ENCODE assay signal across 8 cellular contexts in genomic region chrX:152821145-152821765, GRCh38. TPM values are rescaled to one million over a fixed set of nuclear protein-coding genes. Genes with fewer than 3 reads are reported as not detected.
DNase-seq lines count a peak whose midpoint lies in the region; ATAC-seq and TF ChIP-seq lines count a peak whose summit lies in the region.

No MANE protein-coding gene starts in this region.

- H3K9me3 Mint-ChIP-seq in activated CD4-positive, alpha-beta memory T cell treated with anti-CD3 and anti-CD28 coated beads for 36 hours, result no peaks in the 10 kb centered on the region

- no peak overlapping the region for H3K23ac ChIP-seq in neuronal stem cell (ENCODE audit: low read depth, low read length, poor library complexity)

- peaks cover 4% of the 10 kb centered on the region for H3K27me3 Mint-ChIP-seq in activated CD4-positive, alpha-beta memory T cell treated with anti-CD3 and anti-CD28 coated beads for 36 hours

- no peaks in the 10 kb centered on the region for H3K79me1 ChIP-seq in neuronal stem cell (ENCODE audit: low read depth, low read length)

- H4K20me1 ChIP-seq in MM.1S (ENCODE audit: insufficient read depth, low read length), result no peaks in the 10 kb centered on the region

- POLR2A ChIA-PET in activated CD4-positive, alpha-beta memory T cell treated with anti-CD3 and anti-CD28 coated beads for 36 hours (lab: Charles Lee), result no interaction called here

- H3K4me3 Mint-ChIP-seq in activated CD4-positive, alpha-beta memory T cell treated with anti-CD3 and anti-CD28 coated beads for 36 hours, result no peak overlapping the region

- 37% methylated on average over 3 of the region's 3 CpGs for WGBS in liver
- no CpG with 5 or more reads among the region's 3 CpGs for WGBS in neuronal stem cell (ENCODE audit: extremely low coverage in 2 of 2, insufficient read length in 2 of 2, insufficient replicate concordance in 1 of 2), 2 donors

- H3K4me1 Mint-ChIP-seq in activated CD4-positive, alpha-beta memory T cell treated with anti-CD3 and anti-CD28 coated beads for 36 hours (ENCODE audit: low read depth), result no peaks in the 10 kb centered on the region

- no peaks in the 10 kb centered on the region for H3F3A ChIP-seq in MM.1S (ENCODE audit: insufficient read depth, low read length)

- TF ChIP-seq RAD21 in liver (IDR thresholded peaks at IDR 0.05), result peak; percentile 68 to 81

- H2BK15ac ChIP-seq in neuronal stem cell (ENCODE audit: low read length), result no peak overlapping the region

- H4K8ac ChIP-seq in neuronal stem cell (ENCODE audit: low read depth, low read length), result no peak overlapping the region

- H3K27ac ChIP-seq in MM.1S (ENCODE audit: low read length), result no peak overlapping the region
- H3K27ac ChIP-seq in liver (ENCODE audit: low read depth in 1 of 2, low read length in 2 of 2), result no peak overlapping the region
- H3K27ac ChIP-seq in neuronal stem cell (replicated peaks; ENCODE audit: low read length), result no peak overlapping the region

- H3K4me3 ChIP-seq in MM.1S (ENCODE audit: low read length) (no peak overlapping the region), liver (ENCODE audit: low read depth in 1 of 3, low read length in 3 of 3) (no peak overlapping the region), neuronal stem cell (ENCODE audit: low read length in 2 of 2) (no peak overlapping the region)

- H3K36me3 Mint-ChIP-seq in activated CD4-positive, alpha-beta memory T cell treated with anti-CD3 and anti-CD28 coated beads for 36 hours, result no peaks in the 10 kb centered on the region

- H2BK12ac ChIP-seq in neuronal stem cell (ENCODE audit: low read length), result no peak overlapping the region

- intact Hi-C loops in activated CD4-positive, alpha-beta memory T cell treated with anti-CD3 and anti-CD28 coated beads for 36 hours (cut with micrococcal nuclease), result no loop called here

- H3K27me3 ChIP-seq in MM.1S (replicated peaks; ENCODE audit: insufficient read depth, low read length), result no peaks in the 10 kb centered on the region
- no peaks in the 10 kb centered on the region for H3K27me3 ChIP-seq in liver (ENCODE audit: control insufficient read depth in 4 of 4, insufficient read depth in 4 of 4, low read length in 3 of 4)
- peaks cover 0 to 25% (median 0%) of the 10 kb centered on the region in 3 experiments for H3K27me3 ChIP-seq in neuronal stem cell (ENCODE audit: control insufficient read depth in 3 of 3, insufficient read depth in 3 of 3, low read depth in 1 of 3, low read length in 3 of 3)

- no peak for ATAC-seq in HG02938 (IDR thresholded peaks at IDR 0.05; ENCODE audit: unreplicated experiment)

- no peaks in the 10 kb centered on the region for H3K36me3 ChIP-seq in MM.1S (replicated peaks; ENCODE audit: insufficient read depth, low read length)
- H3K36me3 ChIP-seq in liver (ENCODE audit: control insufficient read depth in 4 of 4, insufficient read depth in 3 of 4, low read depth in 1 of 4, low read length in 3 of 4), result no peaks in the 10 kb centered on the region
- H3K36me3 ChIP-seq in neuronal stem cell (replicated peaks in 1 of 2; ENCODE audit: control insufficient read depth in 2 of 2, insufficient read depth in 2 of 2, low read length in 2 of 2), result no peaks in the 10 kb centered on the region

- H3K4me2 ChIP-seq in MM.1S (ENCODE audit: low read depth, low read length) (no peak overlapping the region), neuronal stem cell (ENCODE audit: insufficient read depth, low read length, poor library complexity, severe bottlenecking) (no peak overlapping the region)

- H2BK120ac ChIP-seq in neuronal stem cell (ENCODE audit: low read depth, low read length), result no peak overlapping the region

- H3K4ac ChIP-seq in neuronal stem cell (ENCODE audit: low read length), result no peak overlapping the region

- peaks cover 13% of the 10 kb centered on the region for H3K4me1 ChIP-seq in MM.1S (ENCODE audit: low read length)
- peaks cover 0 to 12% (median 2%) of the 10 kb centered on the region in 4 donors for H3K4me1 ChIP-seq in liver (ENCODE audit: control insufficient read depth in 4 of 4, insufficient read depth in 4 of 4, low read length in 3 of 4)
- H3K4me1 ChIP-seq in neuronal stem cell (ENCODE audit: control insufficient read depth in 2 of 2, insufficient read depth in 1 of 2, low read depth in 1 of 2, low read length in 2 of 2), result no peaks in the 10 kb centered on the region

- peak; percentile 5 for DNase-seq in stimulated activated CD4-positive, alpha-beta T cell treated with anti-CD3 and anti-CD28 coated beads, Interleukin-12 subunit alpha, Interleukin-12 subunit beta, amount 100 ng/mL, for 4 hours
- no peak for DNase-seq in stimulated activated CD4-positive, alpha-beta T cell treated with anti-CD3 and anti-CD28 coated beads, Interleukin-4, amount 100 ng/mL, for 4 hours
- peak; percentile 21 for DNase-seq in MM.1S
- DNase-seq in activated CD4-positive, alpha-beta memory T cell treated with anti-CD3 and anti-CD28 coated beads for 36 hours, result peak; percentile 16
- no peak for DNase-seq in neuronal stem cell (ENCODE audit: low spot score)
- no peak for DNase-seq in AG08396 (ENCODE audit: low spot score)

- TF ChIP-seq CTCF in MM.1S (IDR thresholded peaks at IDR 0.05; ENCODE audit: low read length) (peak; percentile 69), liver (IDR thresholded peaks at IDR 0.05; ENCODE audit: low read depth, low read length, missing input control) (peak; percentile 57)

- no peak overlapping the region for H3K14ac ChIP-seq in neuronal stem cell (ENCODE audit: low read length)

- H3K79me2 ChIP-seq in MM.1S (ENCODE audit: low read length), result no peaks in the 10 kb centered on the region

- no peaks in the 10 kb centered on the region for H3K9me2 ChIP-seq in MM.1S (replicated peaks; ENCODE audit: insufficient read depth, low read length)

- H3K18ac ChIP-seq in neuronal stem cell (ENCODE audit: low read length), result no peak overlapping the region

- H2BK5ac ChIP-seq in neuronal stem cell (ENCODE audit: low read length), result no peak overlapping the region

- H2AK5ac ChIP-seq in neuronal stem cell (ENCODE audit: low read depth, low read length), result no peak overlapping the region

- H3K9me3 ChIP-seq in MM.1S (replicated peaks; ENCODE audit: insufficient read depth, low read length) (no peaks in the 10 kb centered on the region), liver (ENCODE audit: control insufficient read depth in 4 of 4, low read length in 3 of 4) (no peaks in the 10 kb centered on the region), neuronal stem cell (replicated peaks in 1 of 2; ENCODE audit: control insufficient read depth in 2 of 2, insufficient read depth in 1 of 2, low read depth in 1 of 2, low read length in 2 of 2) (no peaks in the 10 kb centered on the region)

- no peak overlapping the region for H4K91ac ChIP-seq in neuronal stem cell (ENCODE audit: low read depth, low read length, poor library complexity)

- no peak overlapping the region for H3K9ac ChIP-seq in MM.1S (ENCODE audit: low read length)
- H3K9ac ChIP-seq in liver (ENCODE audit: low read depth in 1 of 2, low read length in 2 of 2), result no peak overlapping the region
- no peak overlapping the region for H3K9ac ChIP-seq in neuronal stem cell (ENCODE audit: low read depth, low read length, poor library complexity)

- no peak overlapping the region for H3K27ac Mint-ChIP-seq in activated CD4-positive, alpha-beta memory T cell treated with anti-CD3 and anti-CD28 coated beads for 36 hours

- H2AFZ ChIP-seq in MM.1S (ENCODE audit: low read length), result no peak overlapping the region
- no peak overlapping the region for H2AFZ ChIP-seq in neuronal stem cell (ENCODE audit: low read length)

- CTCF ChIA-PET in activated CD4-positive, alpha-beta memory T cell treated with anti-CD3 and anti-CD28 coated beads for 36 hours (lab: Charles Lee), result interaction anchor here (0.7 to 1.5 kb wide), 3 partner anchors 8 to 11 kb away, joined by 3 to 4 read pairs (median 3); no protein-coding TSS in a partner anchor

TF ChIP-seq in liver, 16 proteins besides CTCF, POLR2A, EP300 and RAD21 (continues in another document):
- TF ChIP-seq REST (IDR thresholded peaks at IDR 0.05), result no peak

RNA-seq across cellular contexts. Expression of gene CETN2, which starts 9.3 kb away (rescaled TPM):
- 10 to 100 TPM; 12.3 to 12.6 TPM for total RNA-seq in activated CD4-positive, alpha-beta memory T cell treated with anti-CD3 and anti-CD28 coated beads for 36 hours
- total RNA-seq in liver, result 10 to 100 TPM; 10.1 to 24.3 TPM
- polyA plus RNA-seq in liver, result 10 to 100 TPM; 10.9 to 16.4 TPM
- polyA plus RNA-seq in neuronal stem cell (2013, experiment 1 of 2), result 101 TPM
- 100 TPM for polyA plus RNA-seq in neuronal stem cell (2013, experiment 2 of 2)

RNA-seq across cellular contexts. Expression of gene NSDHL, which starts 9.6 kb away (rescaled TPM):
- 10 to 100 TPM; 20.2 to 23.3 TPM for total RNA-seq in activated CD4-positive, alpha-beta memory T cell treated with anti-CD3 and anti-CD28 coated beads for 36 hours
- total RNA-seq in liver, result 10 to 100 TPM; 42.6 to 63.6 TPM
- polyA plus RNA-seq in liver, result 10 to 100 TPM; 23.8 to 34.6 TPM
- 26.5 TPM for polyA plus RNA-seq in neuronal stem cell (2013, experiment 1 of 2)
- 26.5 TPM for polyA plus RNA-seq in neuronal stem cell (2013, experiment 2 of 2)

RNA-seq across cellular contexts. Expression of gene MAGEA6, which starts 51.8 kb away (rescaled TPM):
- total RNA-seq in activated CD4-positive, alpha-beta memory T cell treated with anti-CD3 and anti-CD28 coated beads for 36 hours, result not detected
- total RNA-seq in liver, result not detected
- polyA plus RNA-seq in liver, result not detected
- polyA plus RNA-seq in neuronal stem cell (2013, experiment 1 of 2), result not detected
- polyA plus RNA-seq in neuronal stem cell (2013, experiment 2 of 2), result not detected

Comparison
In these comparisons a context has a peak if more than half of its experiments do, and no peak if none do; other contexts are left out.
1. DNase-seq: peak in stimulated activated CD4-positive, alpha-beta T cell treated with anti-CD3 and anti-CD28 coated beads, Interleukin-12 subunit alpha, Interleukin-12 subunit beta, amount 100 ng/mL, for 4 hours (single experiment), MM.1S (single experiment) and activated CD4-positive, alpha-beta memory T cell treated with anti-CD3 and anti-CD28 coated beads for 36 hours (single experiment); none in stimulated activated CD4-positive, alpha-beta T cell treated with anti-CD3 and anti-CD28 coated beads, Interleukin-4, amount 100 ng/mL, for 4 hours (0 of 2), neuronal stem cell (single experiment) and AG08396 (single experiment).